1 cellular context compared by ENCODE assay signal in the genomic region with DNA sequence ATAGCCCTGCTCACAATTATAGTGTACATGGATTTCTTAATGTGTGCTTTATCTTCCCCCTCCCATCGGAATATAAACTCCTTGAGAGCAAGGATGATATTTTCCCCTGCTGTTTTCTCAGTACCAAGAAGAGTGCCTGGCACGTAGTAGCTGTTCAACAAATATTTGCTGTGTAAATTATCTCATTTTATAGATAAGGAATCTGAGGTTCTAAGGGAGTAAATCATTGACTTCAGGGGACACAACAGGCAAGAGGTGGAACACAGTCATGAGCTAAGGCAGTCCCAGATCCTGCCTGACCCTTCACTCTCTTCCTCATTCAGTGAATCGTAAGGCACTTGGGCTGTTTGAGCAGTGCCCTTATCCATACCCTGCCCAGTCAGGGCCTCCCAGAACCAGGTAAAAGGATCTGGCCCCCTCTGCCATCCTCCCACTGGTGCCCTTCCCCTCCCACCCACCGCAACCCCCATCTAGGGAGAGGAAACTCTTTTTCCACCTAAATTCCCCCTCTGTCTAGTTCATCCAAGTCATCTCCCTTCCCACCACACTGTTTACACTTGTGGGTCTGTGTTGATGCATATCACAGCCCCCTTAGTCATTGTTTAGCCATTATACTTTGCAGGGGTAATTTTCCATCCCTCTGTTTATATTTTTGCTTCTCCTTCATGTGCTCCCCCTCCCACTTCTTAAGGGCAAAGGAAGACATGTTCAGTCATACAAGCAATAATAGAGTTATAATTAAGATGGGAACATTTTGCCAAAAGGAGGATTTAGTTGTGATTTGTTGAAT.
A peak's percentile ranks its signal among the peaks of the same experiment; 100 is the strongest.
TF ChIP-seq lines count a peak whose summit lies in the region.

No MANE protein-coding gene starts in this region.

TF ChIP-seq in HEK293, 187 proteins besides CTCF, POLR2A, EP300 and RAD21:
- no peak for TF ChIP-seq ZBTB6 (tag by site-specific recombination; IDR thresholded peaks at IDR 0.05)
- peak; percentile 60 for TF ChIP-seq EGR2 (tag by site-specific recombination; IDR thresholded peaks at IDR 0.05; ENCODE audit: low read depth)
- no peak for TF ChIP-seq ZNF600 (tag by site-specific recombination; IDR thresholded peaks at IDR 0.05)
- TF ChIP-seq ZFP3 (tag by site-specific recombination; IDR thresholded peaks at IDR 0.05; ENCODE audit: low read depth), result no peak
- TF ChIP-seq ZNF792 (tag by site-specific recombination; IDR thresholded peaks at IDR 0.05), result no peak
- TF ChIP-seq ZNF292 (tag by site-specific recombination; IDR thresholded peaks at IDR 0.05; ENCODE audit: borderline replicate concordance, low read depth), result no peak
- peak; percentile 70 for TF ChIP-seq ZNF335 (tag by site-specific recombination; conservative IDR thresholded peaks at IDR 0.05)
- no peak for TF ChIP-seq ZNF121 (tag by site-specific recombination; IDR thresholded peaks at IDR 0.05)
- TF ChIP-seq ZNF501 (tag by site-specific recombination; IDR thresholded peaks at IDR 0.05), result no peak
- TF ChIP-seq ZFHX2 (tag by site-specific recombination; conservative IDR thresholded peaks at IDR 0.05), result peak; percentile 74
- no peak for TF ChIP-seq SP7 (tag by site-specific recombination; IDR thresholded peaks at IDR 0.05)
- no peak for TF ChIP-seq HOXC10 (CRISPR knock-in tag; IDR thresholded peaks at IDR 0.05)
- TF ChIP-seq, protein P1, sequence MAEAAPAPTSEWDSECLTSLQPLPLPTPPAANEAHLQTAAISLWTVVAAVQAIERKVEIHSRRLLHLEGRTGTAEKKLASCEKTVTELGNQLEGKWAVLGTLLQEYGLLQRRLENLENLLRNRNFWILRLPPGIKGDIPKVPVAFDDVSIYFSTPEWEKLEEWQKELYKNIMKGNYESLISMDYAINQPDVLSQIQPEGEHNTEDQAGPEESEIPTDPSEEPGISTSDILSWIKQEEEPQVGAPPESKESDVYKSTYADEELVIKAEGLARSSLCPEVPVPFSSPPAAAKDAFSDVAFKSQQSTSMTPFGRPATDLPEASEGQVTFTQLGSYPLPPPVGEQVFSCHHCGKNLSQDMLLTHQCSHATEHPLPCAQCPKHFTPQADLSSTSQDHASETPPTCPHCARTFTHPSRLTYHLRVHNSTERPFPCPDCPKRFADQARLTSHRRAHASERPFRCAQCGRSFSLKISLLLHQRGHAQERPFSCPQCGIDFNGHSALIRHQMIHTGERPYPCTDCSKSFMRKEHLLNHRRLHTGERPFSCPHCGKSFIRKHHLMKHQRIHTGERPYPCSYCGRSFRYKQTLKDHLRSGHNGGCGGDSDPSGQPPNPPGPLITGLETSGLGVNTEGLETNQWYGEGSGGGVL (tag by site-specific recombination; IDR thresholded peaks at IDR 0.05), result peak; percentile 66
- TF ChIP-seq, protein P2, sequence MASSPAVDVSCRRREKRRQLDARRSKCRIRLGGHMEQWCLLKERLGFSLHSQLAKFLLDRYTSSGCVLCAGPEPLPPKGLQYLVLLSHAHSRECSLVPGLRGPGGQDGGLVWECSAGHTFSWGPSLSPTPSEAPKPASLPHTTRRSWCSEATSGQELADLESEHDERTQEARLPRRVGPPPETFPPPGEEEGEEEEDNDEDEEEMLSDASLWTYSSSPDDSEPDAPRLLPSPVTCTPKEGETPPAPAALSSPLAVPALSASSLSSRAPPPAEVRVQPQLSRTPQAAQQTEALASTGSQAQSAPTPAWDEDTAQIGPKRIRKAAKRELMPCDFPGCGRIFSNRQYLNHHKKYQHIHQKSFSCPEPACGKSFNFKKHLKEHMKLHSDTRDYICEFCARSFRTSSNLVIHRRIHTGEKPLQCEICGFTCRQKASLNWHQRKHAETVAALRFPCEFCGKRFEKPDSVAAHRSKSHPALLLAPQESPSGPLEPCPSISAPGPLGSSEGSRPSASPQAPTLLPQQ (tag by site-specific recombination; IDR thresholded peaks at IDR 0.05), result no peak
- TF ChIP-seq, protein P3, sequence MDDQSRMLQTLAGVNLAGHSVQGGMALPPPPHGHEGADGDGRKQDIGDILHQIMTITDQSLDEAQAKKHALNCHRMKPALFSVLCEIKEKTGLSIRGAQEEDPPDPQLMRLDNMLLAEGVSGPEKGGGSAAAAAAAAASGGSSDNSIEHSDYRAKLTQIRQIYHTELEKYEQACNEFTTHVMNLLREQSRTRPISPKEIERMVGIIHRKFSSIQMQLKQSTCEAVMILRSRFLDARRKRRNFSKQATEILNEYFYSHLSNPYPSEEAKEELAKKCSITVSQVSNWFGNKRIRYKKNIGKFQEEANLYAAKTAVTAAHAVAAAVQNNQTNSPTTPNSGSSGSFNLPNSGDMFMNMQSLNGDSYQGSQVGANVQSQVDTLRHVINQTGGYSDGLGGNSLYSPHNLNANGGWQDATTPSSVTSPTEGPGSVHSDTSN (CRISPR knock-in tag; IDR thresholded peaks at IDR 0.05), result no peak
- TF ChIP-seq ZNF707 (tag by site-specific recombination; IDR thresholded peaks at IDR 0.05), result no peak
- TF ChIP-seq ZNF664 (tag by site-specific recombination; IDR thresholded peaks at IDR 0.05), result 0 out of 2 replicates have a peak, but pooled peaks have one; percentile 24
- TF ChIP-seq ZNF623 (tag by site-specific recombination; IDR thresholded peaks at IDR 0.05), result no peak
- TF ChIP-seq ZNF626 (tag by site-specific recombination; IDR thresholded peaks at IDR 0.05), result no peak
